ENCODE assay signal across 8 cellular contexts in the genomic region with DNA sequence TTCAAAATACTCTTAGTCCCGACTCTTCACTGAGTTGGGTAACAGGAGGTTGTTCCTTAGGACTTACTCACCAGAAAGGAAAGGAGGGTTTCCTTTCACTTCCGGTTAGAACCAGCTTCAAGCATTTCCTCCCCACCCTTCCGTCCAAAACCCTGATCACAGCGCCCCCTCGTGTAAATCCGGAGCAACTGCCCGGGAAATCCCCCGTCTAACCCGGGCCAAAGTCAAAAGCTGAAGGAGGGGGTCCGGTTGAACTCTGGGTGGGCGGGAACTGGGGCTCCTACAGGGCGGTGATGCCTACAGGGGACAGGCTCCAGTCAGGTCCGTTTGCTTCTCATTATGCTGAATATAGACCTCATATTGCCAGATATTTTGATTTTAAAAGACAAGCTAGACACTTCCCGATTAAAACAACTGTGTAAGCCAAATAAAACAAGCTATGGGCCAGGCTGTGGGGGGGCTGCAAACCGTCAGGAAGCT. TPM values are rescaled to one million over a fixed set of nuclear protein-coding genes. Genes with fewer than 3 reads are reported as not detected.
A peak's percentile ranks its signal among the peaks of the same experiment; 100 is the strongest.
DNase-seq lines count a peak whose midpoint lies in the region; ATAC-seq and TF ChIP-seq lines count a peak whose summit lies in the region.

No MANE protein-coding gene starts in this region.

- H3K36me3 ChIP-seq in PC-3 (ENCODE audit: low read depth, low read length): no peaks in the 10 kb centered on the region

- TF ChIP-seq CTCF in PC-3 (conservative IDR thresholded peaks at IDR 0.05; ENCODE audit: low read depth, low read length): peak; percentile 94
- TF ChIP-seq CTCF in nephron (IDR thresholded peaks at IDR 0.05; ENCODE audit: unreplicated experiment in 3 of 3): peak; percentile 72 to 77 (median 72)

- H3K9me3 ChIP-seq in PC-3 (ENCODE audit: low read length): no peaks in the 10 kb centered on the region

- peak overlapping the region in 2 of 3 experiments; percentile 46 to 64 for H3K27ac Mint-ChIP-seq in nephron

- H3K27ac ChIP-seq in PC-3 (ENCODE audit: low read length): 0 out of 2 replicates have a peak overlapping the region, but pooled peaks have one; percentile 43

- peaks cover 10% of the 10 kb centered on the region for H3K4me1 Mint-ChIP-seq in nephron

- no peaks in the 10 kb centered on the region for H4K20me1 ChIP-seq in PC-3 (ENCODE audit: low read length)

- H3K27me3 Mint-ChIP-seq in nephron (ENCODE audit: low read depth): peaks cover 4% of the 10 kb centered on the region

- CTCF ChIA-PET in PC-3 (lab: Charles Lee): interaction anchor here (0.5 to 2.8 kb wide), 18 partner anchors 15 to 1713 kb away, joined by 3 to 26 read pairs (median 6); a partner anchor contains a TSS

- H3K36me3 Mint-ChIP-seq in nephron (ENCODE audit: low read depth): no peaks in the 10 kb centered on the region

- H3K4me2 ChIP-seq in PC-3 (ENCODE audit: low read length): peak overlapping the region; percentile 84

- no peaks in the 10 kb centered on the region for H3K9me2 ChIP-seq in PC-3 (replicated peaks; ENCODE audit: low read length)

- peak overlapping the region; percentile 36 for H3K9ac ChIP-seq in PC-3 (ENCODE audit: low read length)

- H3K27me3 ChIP-seq in PC-3 (ENCODE audit: low read length): no peaks in the 10 kb centered on the region

- peak overlapping the region; percentile 56 for H3K4me3 ChIP-seq in PC-3 (ENCODE audit: low read length)

- intact Hi-C loops in PC-3 (cut with micrococcal nuclease): loop anchor here (1.0 to 5.0 kb wide), 5 partner anchors 43 to 546 kb away; a partner anchor contains a TSS

- H3K4me3 Mint-ChIP-seq in nephron: peak overlapping the region in 2 of 3 experiments; percentile 47 to 49

- no peaks in the 10 kb centered on the region for H3K79me2 ChIP-seq in PC-3 (ENCODE audit: low read length)

- H2AFZ ChIP-seq in PC-3 (ENCODE audit: low read length): peak overlapping the region; percentile 85

- ATAC-seq in GM21526 (IDR thresholded peaks at IDR 0.05; ENCODE audit: low FRiP score, unreplicated experiment) (peak; percentile 91), PC-3 (peak; percentile 52)

- no peaks in the 10 kb centered on the region for H3K9me3 Mint-ChIP-seq in nephron

- no TSS peak for BruUV-seq in PC-3 (replicated peaks; lab: Mats Ljungman, UMichigan)

- H3F3A ChIP-seq in PC-3 (ENCODE audit: low read length, unreplicated experiment): no peaks in the 10 kb centered on the region

- DNase-seq in DMS 273 (lab: John Stamatoyannopoulos, UW; ENCODE audit: unreplicated experiment) (peak; percentile 94), HuH-7 (ENCODE audit: low spot score) (peak; percentile 82), PC-3 (peak; percentile 94), activated T-cell treated with anti-CD3 and anti-CD28 coated beads for 48 hours (ENCODE audit: low read depth) (peak; percentile 69), fibroblast of gingiva (ENCODE audit: low read depth) (peak; percentile 94)
- peak; percentile 51 to 79 (median 67) for DNase-seq in stimulated activated naive CD4-positive, alpha-beta T cell (lab: John Stamatoyannopoulos, UW)

- POLR2A ChIA-PET in PC-3 (lab: Charles Lee; ENCODE audit: unreplicated experiment): interaction anchor here (0.5 to 2.2 kb wide), 5 partner anchors 15 to 51 kb away, joined by 3 to 17 read pairs (median 4); a partner anchor contains a TSS

- peaks cover 25% of the 10 kb centered on the region for H3K4me1 ChIP-seq in PC-3 (ENCODE audit: insufficient read depth, low read length)

RNA-seq across cellular contexts. Expression of a gene that starts 15.0 kb away (rescaled TPM):
- total RNA-seq in PC-3 (2014; rRNA removed): 13.3 and 17.7 TPM in 2 replicates

RNA-seq across cellular contexts. Expression of a gene that starts 43.0 kb away (rescaled TPM):
- 5.9 and 6.3 TPM in 2 replicates for total RNA-seq in PC-3 (2014; rRNA removed)

RNA-seq across cellular contexts. Expression of a gene that starts 53.6 kb away (rescaled TPM):
- 48.5 and 50.2 TPM in 2 replicates for total RNA-seq in PC-3 (2014; rRNA removed)

Comparison
In these comparisons a context has a peak if more than half of its experiments do, and no peak if none do; other contexts are left out.
1. Peak in every context shown above with its lines: DNase-seq, ATAC-seq, H3K4me3 ChIP-seq and H3K27ac ChIP-seq.